Comparison of ENCODE assay signal across 27 cellular contexts in the genomic region with DNA sequence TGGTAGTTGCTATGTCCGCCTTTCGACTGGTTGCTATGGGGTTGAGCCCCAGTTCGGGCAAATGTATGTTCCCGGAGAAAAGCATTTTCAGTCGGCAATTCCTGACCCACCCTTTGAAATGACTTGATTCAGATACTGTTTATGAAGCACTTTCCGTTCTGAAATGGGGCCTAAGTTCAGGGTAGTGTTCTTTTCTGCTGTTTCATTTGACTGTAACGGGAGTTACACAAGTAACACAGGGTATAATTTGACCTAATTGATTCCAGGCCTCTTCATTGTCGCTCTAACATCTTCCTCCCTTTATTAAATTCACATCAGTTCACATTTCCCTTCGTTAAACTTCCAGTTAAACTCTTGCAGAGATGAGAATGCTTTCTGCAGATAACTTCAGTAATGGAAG.
"Had no signal": no experiment of that assay in that cellular context is flagged by ENCODE, and none has a peak within 500 bp of the region (broad histone marks: within the 10 kb centered on the region; RNA-seq: fewer than 3 reads in every experiment).

No MANE protein-coding gene starts in this region.

- H3K4me3 ChIP-seq: gastroesophageal sphincter, right atrium auricular region, suprapubic skin, tibial artery had no signal

- ATAC-seq: activated CD4-positive, CD25-positive, alpha-beta regulatory T cell treated with anti-CD3 and anti-CD28 coated beads, Interleukin-2, amount 50 U/mL, for 24 hours; effector memory CD8-positive, alpha-beta T cell; gastroesophageal sphincter; left colon; naive thymus-derived CD4-positive, alpha-beta T cell; stimulated activated naive B cell treated with anti-CD40 and anti-IgM and Interleukin-4, amounts not matched to agents 10 μg/mL and 1 μg/mL and 100 μg/mL, for 72 hours; T-helper 17 cell had no signal

- DNase-seq: activated CD4-positive, alpha-beta memory T cell treated with anti-CD3 and anti-CD28 coated beads for 36 hours; activated CD4-positive, alpha-beta T cell treated with anti-CD3 and anti-CD28 coated beads for 48 hours; activated CD8-positive, alpha-beta memory T cell treated with anti-CD3 and anti-CD28 coated beads, Interleukin-2, amount 50 U/mL, for 4 hours; activated effector memory CD4-positive, alpha-beta T cell treated with anti-CD3 and anti-CD28 coated beads, Interleukin-2, amount 50 U/mL, for 16 hours; activated naive CD4-positive, alpha-beta T cell treated with anti-CD3 and anti-CD28 coated beads for 36 hours; activated naive CD8-positive, alpha-beta T cell treated with anti-CD3 and anti-CD28 coated beads for 36 hours; activated T-cell treated with anti-CD3 and anti-CD28 coated beads, Interleukin-2, amount 50 U/mL, for 1 hour; brain microvascular endothelial cell; cortex of kidney; effector memory CD8-positive, alpha-beta T cell; hippocampal formation; kidney; left colon; midbrain; naive thymus-derived CD4-positive, alpha-beta T cell; nucleus accumbens; stimulated activated CD4-positive, alpha-beta T cell treated with anti-CD3 and anti-CD28 coated beads, Interleukin-15, amount 100 ng/mL, for 24 hours; stimulated activated CD4-positive, alpha-beta T cell treated with anti-CD3 and anti-CD28 coated beads, Interleukin-2, amount 100 ng/mL, for 24 hours; stimulated activated naive B cell treated with anti-CD40 and anti-IgM and Interleukin-4, amounts not matched to agents 10 μg/mL and 1 μg/mL and 100 μg/mL, for 72 hours; T-helper 17 cell; T1000; tibial artery; WERI-Rb-1 had no signal
